23 cellular contexts compared by ENCODE assay signal in the genomic region with DNA sequence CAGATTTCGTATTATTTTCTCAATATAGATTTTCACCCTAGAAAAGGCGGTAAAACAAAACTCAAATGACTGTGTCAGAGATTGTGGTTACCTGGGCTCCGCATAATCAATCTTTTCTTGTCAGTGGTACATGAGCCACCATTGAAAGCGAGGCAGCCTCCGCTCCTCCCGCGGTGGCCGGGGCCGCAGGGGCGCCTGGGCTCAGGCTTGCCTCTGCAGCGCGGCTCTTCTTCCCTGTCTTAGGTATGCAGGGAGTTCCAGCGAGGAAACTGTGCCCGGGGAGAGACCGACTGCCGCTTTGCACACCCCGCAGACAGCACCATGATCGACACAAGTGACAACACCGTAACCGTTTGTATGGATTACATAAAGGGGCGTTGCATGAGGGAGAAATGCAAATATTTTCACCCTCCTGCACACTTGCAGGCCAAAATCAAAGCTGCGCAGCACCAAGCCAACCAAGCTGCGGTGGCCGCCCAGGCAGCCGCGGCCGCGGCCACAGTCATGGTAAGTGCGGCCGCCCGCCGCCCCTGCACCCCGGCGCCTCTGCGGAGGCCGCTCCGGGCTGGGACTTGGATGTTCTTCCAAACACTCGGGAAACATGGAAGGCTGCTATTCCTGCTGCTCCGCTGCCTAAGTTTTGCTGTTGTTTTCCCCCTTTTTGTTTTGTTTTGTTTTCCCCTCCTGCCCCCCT.
"Had no signal": no experiment of that assay in that cellular context is flagged by ENCODE, and none has a peak within 500 bp of the region (broad histone marks: within the 10 kb centered on the region; RNA-seq: fewer than 3 reads in every experiment).

No MANE protein-coding gene starts in this region.

- H3K79me2 ChIP-seq: parathyroid adenoma had no signal

- H3K27me3 ChIP-seq: breast epithelium, esophagus muscularis mucosa, foreskin keratinocyte, heart left ventricle, testis, upper lobe of left lung had no signal

- H3K36me3 ChIP-seq: breast epithelium had no signal

- H3K4me3 ChIP-seq: breast epithelium, esophagus muscularis mucosa, heart left ventricle, psoas muscle, smooth muscle cell, testis, upper lobe of left lung had no signal

- H3K4me1 ChIP-seq: breast epithelium, foreskin keratinocyte, parathyroid adenoma had no signal

- H3K27ac ChIP-seq: breast epithelium, foreskin keratinocyte, heart left ventricle, parathyroid adenoma, psoas muscle, testis, upper lobe of left lung, VCaP had no signal

- H3K9ac ChIP-seq: parathyroid adenoma had no signal

- H2AFZ ChIP-seq: parathyroid adenoma had no signal

- H3K4me2 ChIP-seq: smooth muscle cell had no signal

- H3K9me3 ChIP-seq: breast epithelium, psoas muscle, testis, upper lobe of left lung had no signal

- DNase-seq: activated CD4-positive, alpha-beta memory T cell treated with anti-CD3 and anti-CD28 coated beads for 36 hours; activated CD4-positive, alpha-beta T cell treated with anti-CD3 and anti-CD28 coated beads for 48 hours; activated naive CD8-positive, alpha-beta T cell treated with anti-CD3 and anti-CD28 coated beads, Interleukin-2, amount 50 U/mL, for 24 hours; activated T-cell treated with anti-CD3 and anti-CD28 coated beads, Interleukin-2, amount 50 U/mL, for 48 hours; amygdala; central memory CD4-positive, alpha-beta T cell; foreskin keratinocyte; heart left ventricle; hypothalamus; naive thymus-derived CD8-positive, alpha-beta T cell; occipital lobe; psoas muscle; stimulated activated CD4-positive, alpha-beta T cell treated with anti-CD3 and anti-CD28 coated beads, Interleukin-1b, Interleukin-23, amount 100 ng/mL, for 48 hours; stimulated activated CD4-positive, alpha-beta T cell treated with anti-CD3 and anti-CD28 coated beads, Interleukin-4, amount 100 ng/mL, for 4 hours; stimulated activated CD8-positive, alpha-beta memory T cell treated with anti-CD3 and anti-CD28 coated beads, Interleukin-4, amount 100 ng/mL, for 48 hours; T-helper 1 cell; testis had no signal
